ENCODE assay signal across 7 cellular contexts in genomic region chr18:62450546-62451395, GRCh38.
DNase-seq lines count a peak whose midpoint lies in the region; TF ChIP-seq lines count a peak whose summit lies in the region.

No MANE protein-coding gene starts in this region.

- H3K9me3 ChIP-seq in mammary epithelial cell (replicated peaks; ENCODE audit: insufficient read depth, low read length) (no peaks in the 10 kb centered on the region), vagina (no peaks in the 10 kb centered on the region)

- intact Hi-C loops in mammary epithelial cell (cut with micrococcal nuclease) (no loop called here), vagina (cut with DNase I) (no loop called here)

- no peaks in the 10 kb centered on the region for H3K79me2 ChIP-seq in mammary epithelial cell (ENCODE audit: insufficient read depth, low read length)

- H3K4me3 ChIP-seq in mammary epithelial cell (replicated peaks in 1 of 3; ENCODE audit: insufficient read depth in 1 of 3, low read depth in 2 of 3, low read length in 3 of 3) (no peak overlapping the region), vagina (no peak overlapping the region)

- in situ Hi-C loops in mammary epithelial cell (cut with MboI; ENCODE audit: low sequenced_read_pairs in 2 of 2) = no loop called here

- H3K9ac ChIP-seq in mammary epithelial cell (ENCODE audit: insufficient read depth, low read length) = no peak overlapping the region

- TF ChIP-seq POLR2A in vagina (IDR thresholded peaks at IDR 0.05) = no peak

- H3K27me3 ChIP-seq in mammary epithelial cell (ENCODE audit: insufficient read depth, low read length) (no peaks in the 10 kb centered on the region), vagina (no peaks in the 10 kb centered on the region)

- dilution Hi-C loops in mammary epithelial cell (cut with HindIII; ENCODE audit: low sequenced_read_pairs) = no loop called here

- no TSS peak for BruUV-seq in mammary epithelial cell (replicated peaks; lab: Mats Ljungman, UMichigan)

- peaks cover 37% of the 10 kb centered on the region for H3K4me1 ChIP-seq in mammary epithelial cell (ENCODE audit: insufficient read depth, low read length)
- peaks cover 11% of the 10 kb centered on the region for H3K4me1 ChIP-seq in vagina

- DNase-seq in HCEC 1CT (peak; percentile 79), NCI-H69 (lab: John Stamatoyannopoulos, UW) (peak; percentile 91), mammary epithelial cell (peak; percentile 92), left kidney (ENCODE audit: low read depth, low spot score) (peak; percentile 29), vagina (ENCODE audit: extremely low spot score in 2 of 2) (no peak), GM19240 (ENCODE audit: insufficient read length, low spot score) (no peak)
- no peak for DNase-seq in activated CD4-positive, alpha-beta T cell treated with anti-CD3 and anti-CD28 coated beads for 1 hour

- no peaks in the 10 kb centered on the region for H3K36me3 ChIP-seq in mammary epithelial cell (ENCODE audit: insufficient read depth, low read length)
- no peaks in the 10 kb centered on the region for H3K36me3 ChIP-seq in vagina

- CTCF ChIA-PET in mammary epithelial cell (lab: Charles Lee; ENCODE audit: low non-redundant PET) = no interaction called here

- peak overlapping the region; percentile 61 for H3K4me2 ChIP-seq in mammary epithelial cell (ENCODE audit: insufficient read depth, low read depth, low read length)

- no peaks in the 10 kb centered on the region for H4K20me1 ChIP-seq in mammary epithelial cell (ENCODE audit: insufficient read depth, low read length)

- TF ChIP-seq CTCF in mammary epithelial cell (conservative IDR thresholded peaks at IDR 0.05 in 1 of 2, IDR thresholded peaks at IDR 0.05 in 1 of 2; ENCODE audit: extremely low read depth in 1 of 2, insufficient read depth in 1 of 2, low read depth in 1 of 2, low read length in 2 of 2) (no peak), vagina (IDR thresholded peaks at IDR 0.05) (no peak)

- WGBS in mammary epithelial cell (ENCODE audit: low coverage, missing lambda C conversion rate) = 9% methylated on average over 14 of the region's 15 CpGs

- H2AFZ ChIP-seq in mammary epithelial cell (ENCODE audit: low read depth, low read length) = peak overlapping the region; percentile 51

- peak overlapping the region; percentile 50 for H3K27ac ChIP-seq in mammary epithelial cell (ENCODE audit: insufficient read depth, low read depth, low read length)
- H3K27ac ChIP-seq in vagina = peak overlapping the region; percentile 39

Comparison
In these comparisons a context has a peak if more than half of its experiments do, and no peak if none do; other contexts are left out.
1. DNase-seq: peak in HCEC 1CT (single experiment), NCI-H69 (single experiment), mammary epithelial cell (single experiment) and left kidney (single experiment); none in vagina (0 of 2), GM19240 (single experiment) and activated CD4-positive, alpha-beta T cell treated with anti-CD3 and anti-CD28 coated beads for 1 hour (single experiment).